Comparison of ENCODE assay signal across 16 cellular contexts in the genomic region with DNA sequence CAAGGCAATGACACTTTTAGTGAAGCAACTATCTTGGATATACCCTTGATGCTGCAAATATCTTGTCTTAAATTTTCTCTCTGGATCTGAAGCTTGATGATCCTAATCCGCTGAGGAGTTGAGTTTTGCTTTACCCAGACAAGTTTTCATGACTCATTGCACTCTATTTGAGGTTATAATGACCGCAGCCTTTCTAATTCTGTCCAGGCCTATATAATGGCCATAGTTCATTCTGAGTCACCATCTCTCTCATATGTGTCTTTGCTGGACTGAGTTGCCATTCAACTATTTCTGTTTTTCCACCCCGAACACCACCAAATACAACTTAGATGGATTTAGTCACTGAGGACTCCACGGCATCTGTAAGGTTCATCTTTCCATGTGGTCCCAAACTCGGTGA.
DNase-seq lines count a peak whose midpoint lies in the region; TF ChIP-seq lines count a peak whose summit lies in the region.
"Had no signal": no experiment of that assay in that cellular context is flagged by ENCODE, and none has a peak within 500 bp of the region (broad histone marks: within the 10 kb centered on the region; RNA-seq: fewer than 3 reads in every experiment).

No MANE protein-coding gene starts in this region.

- H3K27ac Mint-ChIP-seq in mesothelial cell of epicardium: no peak overlapping the region
- H3K27ac Mint-ChIP-seq: HFFc6, IgD-negative memory B cell had no signal

- H3K36me3 Mint-ChIP-seq in mesothelial cell of epicardium: no peaks in the 10 kb centered on the region
- H3K36me3 Mint-ChIP-seq: IgD-negative memory B cell had no signal

- no peak overlapping the region for H3K4me3 ChIP-seq in mesendoderm (ENCODE audit: low read length)

- H3K79me1 ChIP-seq in mesendoderm (ENCODE audit: low read length): no peaks in the 10 kb centered on the region

- WGBS in mesendoderm (ENCODE audit: extremely low coverage, insufficient coverage, low lambda C conversion rate): no CpG with 5 or more reads among the region's 5 CpGs

- no peaks in the 10 kb centered on the region for H3K36me3 ChIP-seq in mesendoderm (ENCODE audit: control insufficient read depth, insufficient read depth, low read length)

- no peak overlapping the region for H3K27ac ChIP-seq in mesendoderm (ENCODE audit: low read depth, low read length)
- H3K27ac ChIP-seq: C4-2B had no signal

- DNase-seq in NOMO-1 treated with DMSO at 0.1 percent for 48 hours (lab: John Stamatoyannopoulos, UW; ENCODE audit: unreplicated experiment) (peak; percentile 5), NOMO-1 treated with dmso at 0.1 percent for 144 hours (lab: John Stamatoyannopoulos, UW; ENCODE audit: unreplicated experiment) (no peak), RKO (ENCODE audit: low spot score) (peak; percentile 45), glomerular visceral epithelial cell (ENCODE audit: extremely low spot score) (peak; percentile 60), AG08395 (ENCODE audit: low spot score) (no peak), mesendoderm (no peak), mesothelial cell of epicardium (ENCODE audit: low spot score in 2 of 2, unreplicated experiment in 2 of 2) (no peak)
- DNase-seq in stimulated activated CD4-positive, alpha-beta T cell treated with anti-CD3 and anti-CD28 coated beads, Interleukin-15, amount 100 ng/mL, for 24 hours: no peak
- DNase-seq: 8988T, HFFc6, NCI-H1436 treated with DMSO at 0.1 percent for 48 hours, NCI-H2081 treated with DMSO at 0.1 percent for 48 hours, NCI-H226, NCI-H526 treated with DMSO at 0.1 percent for 48 hours had no signal

- H3K79me2 ChIP-seq in mesendoderm (ENCODE audit: control insufficient read depth, insufficient read depth, low read length): no peaks in the 10 kb centered on the region

- no peaks in the 10 kb centered on the region for H3K4me1 Mint-ChIP-seq in mesothelial cell of epicardium
- H3K4me1 Mint-ChIP-seq: IgD-negative memory B cell had no signal

- no peaks in the 10 kb centered on the region for H3K27me3 ChIP-seq in mesendoderm (ENCODE audit: insufficient read depth, low read length, poor library complexity)

- H3K9me3 Mint-ChIP-seq in mesothelial cell of epicardium: no peaks in the 10 kb centered on the region

- no peak overlapping the region for H3K4me2 ChIP-seq in mesendoderm (ENCODE audit: low read length)

- no peak overlapping the region for H2BK5ac ChIP-seq in mesendoderm (ENCODE audit: low read length)

- H3K56ac ChIP-seq in mesendoderm (ENCODE audit: low read length): no peak overlapping the region

- no peak overlapping the region for H3K9ac ChIP-seq in mesendoderm (ENCODE audit: low read length)

- H3K18ac ChIP-seq in mesendoderm (ENCODE audit: low read length): no peak overlapping the region

- H2AK5ac ChIP-seq in mesendoderm (ENCODE audit: low read length): no peak overlapping the region

- H4K5ac ChIP-seq in mesendoderm (ENCODE audit: low read length): no peak overlapping the region

- no peak for TF ChIP-seq CTCF in mesothelial cell of epicardium (IDR thresholded peaks at IDR 0.05; ENCODE audit: unreplicated experiment)

- no peaks in the 10 kb centered on the region for H3K27me3 Mint-ChIP-seq in mesothelial cell of epicardium (ENCODE audit: low read depth)
- H3K27me3 Mint-ChIP-seq: IgD-negative memory B cell had no signal

- H3K23ac ChIP-seq in mesendoderm (ENCODE audit: low read length): no peak overlapping the region

- H2BK120ac ChIP-seq in mesendoderm (ENCODE audit: low read depth, low read length): no peak overlapping the region

- H2BK15ac ChIP-seq in mesendoderm (replicated peaks; ENCODE audit: low read depth): no peak overlapping the region

- no peak overlapping the region for H3K4me3 Mint-ChIP-seq in mesothelial cell of epicardium
- H3K4me3 Mint-ChIP-seq: HFFc6, IgD-negative memory B cell had no signal

- H3K4me1 ChIP-seq in mesendoderm (ENCODE audit: control insufficient read depth, low read depth, low read length): no peaks in the 10 kb centered on the region

- H4K8ac ChIP-seq in mesendoderm (ENCODE audit: low read depth, low read length): no peak overlapping the region

- H3K4ac ChIP-seq in mesendoderm (ENCODE audit: low read depth, low read length): no peak overlapping the region

Comparison
In these comparisons a context has a peak if more than half of its experiments do, and no peak if none do; other contexts are left out.
1. DNase-seq: peak in NOMO-1 treated with DMSO at 0.1 percent for 48 hours (single experiment), RKO (single experiment) and glomerular visceral epithelial cell (single experiment); none in NOMO-1 treated with dmso at 0.1 percent for 144 hours (single experiment), AG08395 (single experiment), mesendoderm (single experiment), stimulated activated CD4-positive, alpha-beta T cell treated with anti-CD3 and anti-CD28 coated beads, Interleukin-15, amount 100 ng/mL, for 24 hours (single experiment) and mesothelial cell of epicardium (0 of 2).